Comparison of ENCODE assay signal across 1 cellular context in the genomic region with DNA sequence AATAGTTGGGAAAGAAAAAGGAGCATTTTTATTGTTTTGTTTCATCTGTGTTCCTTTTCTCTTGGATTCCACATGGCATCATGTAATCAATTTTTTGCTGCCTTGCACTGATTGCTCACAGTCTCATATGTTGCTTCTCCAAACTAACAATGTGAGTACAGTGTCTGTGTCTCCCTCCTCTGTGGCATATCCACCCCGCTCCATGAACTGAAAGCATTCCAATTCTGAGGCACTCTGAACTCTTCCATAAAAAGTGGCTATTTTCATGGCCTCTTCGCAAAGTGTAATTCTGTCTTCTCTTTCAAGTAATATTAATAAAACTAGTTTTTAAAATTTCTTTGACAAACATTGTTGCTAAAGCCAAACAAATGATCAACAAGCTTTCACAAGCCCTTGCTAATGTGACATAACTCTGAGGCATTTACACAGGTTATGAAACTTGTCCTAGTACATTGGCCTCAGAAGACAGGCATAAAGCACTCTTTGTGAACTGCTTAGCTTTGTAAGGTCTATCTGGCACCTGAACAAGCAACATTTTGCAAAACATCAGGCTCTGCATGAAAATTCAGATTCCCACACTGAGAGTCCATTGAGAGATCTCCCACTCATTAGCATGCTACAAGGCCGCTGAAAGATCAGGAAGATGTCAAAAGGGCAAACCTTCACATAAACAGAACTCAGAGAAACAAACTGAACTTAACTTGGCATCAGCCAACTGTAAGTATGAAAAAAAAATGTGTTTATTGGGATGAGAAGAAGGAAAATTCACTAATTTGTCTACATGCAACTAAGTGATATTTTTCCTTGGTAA.
TF ChIP-seq lines count a peak whose summit lies in the region.

No MANE protein-coding gene starts in this region.

TF ChIP-seq in endothelial cell of umbilical vein, 7 proteins besides CTCF, POLR2A, EP300 and RAD21:
- TF ChIP-seq, protein P1, sequence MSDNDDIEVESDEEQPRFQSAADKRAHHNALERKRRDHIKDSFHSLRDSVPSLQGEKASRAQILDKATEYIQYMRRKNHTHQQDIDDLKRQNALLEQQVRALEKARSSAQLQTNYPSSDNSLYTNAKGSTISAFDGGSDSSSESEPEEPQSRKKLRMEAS (IDR thresholded peaks at IDR 0.05; ENCODE audit: insufficient read depth, insufficient read length): no peak
- no peak for TF ChIP-seq FOS (IDR thresholded peaks at IDR 0.05; ENCODE audit: borderline replicate concordance, insufficient read depth, low read length)
